In the genomic region with DNA sequence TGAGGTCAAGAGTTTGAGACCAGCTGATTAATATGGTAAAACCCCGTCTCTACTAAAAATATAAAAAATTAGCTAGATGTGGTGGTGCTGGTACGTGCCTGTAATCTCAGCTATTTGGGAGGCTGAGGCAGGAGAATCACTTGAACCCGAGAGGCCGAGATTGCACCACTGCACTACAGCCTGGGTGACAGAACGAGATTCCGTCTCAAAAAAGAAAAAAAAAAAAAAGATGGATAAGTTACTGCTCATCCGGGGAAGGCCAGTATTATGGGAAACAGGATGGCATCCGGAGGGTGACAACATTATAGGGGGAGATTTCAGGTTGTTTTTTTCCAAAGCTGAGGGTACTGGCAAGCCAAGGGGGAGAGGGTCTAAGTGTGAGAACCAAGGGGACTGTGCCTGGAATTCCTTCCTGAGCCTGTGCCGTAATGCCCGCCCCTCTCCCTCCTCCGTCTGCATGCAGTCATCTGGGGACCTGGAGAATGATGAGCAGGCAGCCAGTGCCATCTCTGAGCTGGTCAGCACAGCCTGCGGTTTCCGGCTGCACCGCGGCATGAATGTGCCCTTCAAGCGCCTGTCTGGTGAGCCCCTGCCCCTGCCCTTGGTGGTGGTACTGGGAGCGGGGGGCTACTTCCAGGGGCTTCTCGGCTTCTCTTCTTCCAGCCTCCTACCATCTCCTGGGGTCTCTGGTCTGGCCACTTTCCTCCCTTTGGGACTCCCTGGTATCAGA, we compare ENCODE assay signal across 17 cellular contexts. TPM values are rescaled to one million over a fixed set of nuclear protein-coding genes. Genes with fewer than 3 reads are reported as not detected.
DNase-seq lines count a peak whose midpoint lies in the region; ATAC-seq and TF ChIP-seq lines count a peak whose summit lies in the region.
"Had no signal": no experiment of that assay in that cellular context is flagged by ENCODE, and none has a peak within 500 bp of the region (broad histone marks: within the 10 kb centered on the region; RNA-seq: fewer than 3 reads in every experiment).

No MANE protein-coding gene starts in this region.

- CTCF ChIA-PET in GM10248 (lab: Yijun Ruan, JAX), result interaction anchor here (1.3 kb wide), 1 partner anchor 13 kb away, joined by 3 read pairs; no protein-coding TSS in a partner anchor

- H3K9ac ChIP-seq in SU-DHL-6 (ENCODE audit: low read length) (no peak overlapping the region), colonic mucosa (ENCODE audit: low read depth in 2 of 2, low read length in 2 of 2) (peak overlapping the region in 1 of 2 donors; percentile 35)

- peak; percentile 14 for DNase-seq in left ventricle myocardium superior
- no peak for DNase-seq in right atrium auricular region (ENCODE audit: low spot score)
- no peak for DNase-seq in colonic mucosa
- DNase-seq in stimulated activated naive B cell treated with anti-CD40 and anti-IgM and Interleukin-4, amounts not matched to agents 10 μg/mL and 1 μg/mL and 100 μg/mL, for 72 hours, result no peak
- DNase-seq in left lobe of liver (ENCODE audit: low spot score), result no peak
- no peak for DNase-seq in GM10248 (ENCODE audit: extremely low spot score)
- no peak for DNase-seq in AML-193 (lab: John Stamatoyannopoulos, UW)
- DNase-seq: activated CD8-positive, alpha-beta memory T cell treated with anti-CD3 and anti-CD28 coated beads for 24 hours; activated naive CD4-positive, alpha-beta T cell treated with Interleukin-2 at 50 U/mL for 16 hours; effector memory CD4-positive, alpha-beta T cell; hippocampal formation; NCI-H1694; NCI-H446 treated with DMSO at 0.1 percent for 48 hours; uterus; WERI-Rb-1 had no signal

- H2AFZ ChIP-seq in SU-DHL-6 (ENCODE audit: low read depth, low read length, severe bottlenecking), result no peak overlapping the region

- H3K9me3 Mint-ChIP-seq in stimulated activated naive B cell treated with anti-CD40 and anti-IgM and Interleukin-4, amounts not matched to agents 10 μg/mL and 1 μg/mL and 100 μg/mL, for 72 hours, result no peaks in the 10 kb centered on the region

- no peaks in the 10 kb centered on the region for H3K27me3 ChIP-seq in right atrium auricular region
- H3K27me3 ChIP-seq in SU-DHL-6 (ENCODE audit: low read length), result no peaks in the 10 kb centered on the region
- H3K27me3 ChIP-seq in colonic mucosa, result no peaks in the 10 kb centered on the region
- H3K27me3 ChIP-seq: uterus had no signal

- intact Hi-C loops in left ventricle myocardium superior (cut with micrococcal nuclease), result no loop called here
- intact Hi-C loops in colonic mucosa (cut with DNase I), result no loop called here

- peaks cover 53% of the 10 kb centered on the region for H3F3A ChIP-seq in SU-DHL-6 (ENCODE audit: insufficient read depth)

- H3K36me3 Mint-ChIP-seq in stimulated activated naive B cell treated with anti-CD40 and anti-IgM and Interleukin-4, amounts not matched to agents 10 μg/mL and 1 μg/mL and 100 μg/mL, for 72 hours, result peaks cover 21 to 49% of the 10 kb centered on the region in 2 donors

- H4K20me1 ChIP-seq in SU-DHL-6 (ENCODE audit: low read depth, low read length), result no peaks in the 10 kb centered on the region

- H3K27ac ChIP-seq in right atrium auricular region, result no peak overlapping the region
- H3K27ac ChIP-seq in SU-DHL-6 (ENCODE audit: low read depth, low read length), result peak overlapping the region; percentile 32
- peak overlapping the region; percentile 75 for H3K27ac ChIP-seq in colonic mucosa
- H3K27ac ChIP-seq: uterus, WERI-Rb-1 had no signal

- H3K4me1 ChIP-seq in right atrium auricular region (peaks cover 0 to 29% of the 10 kb centered on the region in 2 donors), colonic mucosa (peaks cover 37% of the 10 kb centered on the region)

- ATAC-seq in left ventricle myocardium superior (no peak), left lobe of liver (no peak)
- no peak for ATAC-seq in stimulated activated naive B cell treated with anti-CD40 and anti-IgM and Interleukin-4, amounts not matched to agents 10 μg/mL and 1 μg/mL and 100 μg/mL, for 72 hours (replicated peaks)

- no peak for TF ChIP-seq CTCF in right atrium auricular region (IDR thresholded peaks at IDR 0.05)
- TF ChIP-seq CTCF in SU-DHL-6 (IDR thresholded peaks at IDR 0.05; ENCODE audit: insufficient read depth, low read length, poor library complexity, severe bottlenecking), result no peak
- no peak for TF ChIP-seq CTCF in colonic mucosa (IDR thresholded peaks at IDR 0.05)
- TF ChIP-seq CTCF in GM10248 (IDR thresholded peaks at IDR 0.05; ENCODE audit: control extremely low read depth, extremely low read depth, low read depth, missing control alignments), result no peak

- H3K9me2 ChIP-seq in SU-DHL-6 (replicated peaks; ENCODE audit: insufficient read depth, low read length), result no peaks in the 10 kb centered on the region

- POLR2A ChIA-PET in GM10248 (lab: Yijun Ruan, JAX), result no interaction called here

- H3K4me3 ChIP-seq in right atrium auricular region, result no peak overlapping the region
- H3K4me3 ChIP-seq in SU-DHL-6 (ENCODE audit: insufficient read depth, low read length, poor library complexity, severe bottlenecking), result no peak overlapping the region
- H3K4me3 ChIP-seq in colonic mucosa, result no peak overlapping the region
- H3K4me3 ChIP-seq: uterus had no signal

- H3K27ac Mint-ChIP-seq in stimulated activated naive B cell treated with anti-CD40 and anti-IgM and Interleukin-4, amounts not matched to agents 10 μg/mL and 1 μg/mL and 100 μg/mL, for 72 hours, result peak overlapping the region; percentile 57

- H3K9me3 ChIP-seq in right atrium auricular region (no peaks in the 10 kb centered on the region), SU-DHL-6 (ENCODE audit: insufficient read depth, low read length) (no peaks in the 10 kb centered on the region), colonic mucosa (no peaks in the 10 kb centered on the region)
- H3K9me3 ChIP-seq: uterus had no signal

- no peak overlapping the region for H3K4me3 Mint-ChIP-seq in stimulated activated naive B cell treated with anti-CD40 and anti-IgM and Interleukin-4, amounts not matched to agents 10 μg/mL and 1 μg/mL and 100 μg/mL, for 72 hours

- H3K4me1 Mint-ChIP-seq in stimulated activated naive B cell treated with anti-CD40 and anti-IgM and Interleukin-4, amounts not matched to agents 10 μg/mL and 1 μg/mL and 100 μg/mL, for 72 hours, result peaks cover 45 to 69% of the 10 kb centered on the region in 2 donors

- H3K79me2 ChIP-seq in SU-DHL-6 (ENCODE audit: insufficient read depth, low read length), result peaks cover 30% of the 10 kb centered on the region

- no peaks in the 10 kb centered on the region for H3K27me3 Mint-ChIP-seq in stimulated activated naive B cell treated with anti-CD40 and anti-IgM and Interleukin-4, amounts not matched to agents 10 μg/mL and 1 μg/mL and 100 μg/mL, for 72 hours
- H3K27me3 Mint-ChIP-seq: progenitor cell of endocrine pancreas had no signal

- no peak overlapping the region for H3K4me2 ChIP-seq in SU-DHL-6 (ENCODE audit: low read depth, low read length, poor library complexity, severe bottlenecking)

- H3K36me3 ChIP-seq in right atrium auricular region (peaks cover 33% of the 10 kb centered on the region), SU-DHL-6 (ENCODE audit: low read length) (no peaks in the 10 kb centered on the region), colonic mucosa (no peaks in the 10 kb centered on the region)
- H3K36me3 ChIP-seq: uterus had no signal

RNA-seq across cellular contexts. Expression of a gene that starts 4.4 kb away (rescaled TPM):
- total RNA-seq in left ventricle myocardium superior (104 TPM), right atrium auricular region (100 to 1,000 TPM; 153 to 168 TPM), colonic mucosa (100 to 1,000 TPM; 230 to 268 TPM), left lobe of liver (40.9 TPM)

RNA-seq across cellular contexts. Expression of a gene that starts 5.4 kb away (rescaled TPM):
- total RNA-seq in left ventricle myocardium superior (6.8 TPM), right atrium auricular region (1 to 10 TPM; 5.1 to 8.3 TPM), colonic mucosa (10 to 100 TPM; 40.3 to 69.5 TPM), left lobe of liver (7.9 TPM)

RNA-seq across cellular contexts. Expression of a gene that starts 15.3 kb away (rescaled TPM):
- 2.0 TPM for total RNA-seq in left ventricle myocardium superior
- total RNA-seq in right atrium auricular region, result 1 to 10 TPM; 1.3 to 2.4 TPM
- 10 to 100 TPM in 1 of 2 donors, 1 to 10 TPM in 1; 5.2 to 11.6 TPM for total RNA-seq in colonic mucosa
- 0.35 TPM for total RNA-seq in left lobe of liver

RNA-seq across cellular contexts. Expression of a gene that starts 24.1 kb away (rescaled TPM):
- total RNA-seq in left ventricle myocardium superior, result 0.35 TPM
- under 1 TPM in 1 of 2 donors, not detected in 1; 0.12 TPM for total RNA-seq in right atrium auricular region
- total RNA-seq in colonic mucosa, result 1 to 10 TPM; 4.0 to 7.6 TPM
- 0.18 TPM for total RNA-seq in left lobe of liver

RNA-seq across cellular contexts. Expression of a gene that starts 24.6 kb away (rescaled TPM):
- 0.74 TPM for total RNA-seq in left ventricle myocardium superior
- total RNA-seq in right atrium auricular region, result not detected
- total RNA-seq in colonic mucosa, result 1 to 10 TPM; 1.4 to 3.8 TPM
- total RNA-seq in left lobe of liver, result 3.1 TPM

Comparison
In these comparisons a context has a peak if more than half of its experiments do, and no peak if none do; other contexts are left out.
1. H3K27ac ChIP-seq: peak in SU-DHL-6 (single experiment) and colonic mucosa (single experiment); none in right atrium auricular region (0 of 2).